8 cellular contexts compared by ENCODE assay signal in genomic region chr7:5422324-5423271, GRCh38. TPM values are rescaled to one million over a fixed set of nuclear protein-coding genes. Genes with fewer than 3 reads are reported as not detected.
DNase-seq lines count a peak whose midpoint lies in the region; ATAC-seq and TF ChIP-seq lines count a peak whose summit lies in the region.

No MANE protein-coding gene starts in this region.

- H3K4me1 ChIP-seq in HCT116 (ENCODE audit: control insufficient read depth in 1 of 2, insufficient read depth in 2 of 2, low read length in 2 of 2), result peaks cover 8 to 41% of the 10 kb centered on the region in 2 experiments
- peaks cover 18% of the 10 kb centered on the region for H3K4me1 ChIP-seq in osteoblast (ENCODE audit: insufficient read depth, low read length)

- H3K36me3 ChIP-seq in BJ (ENCODE audit: control insufficient read depth, insufficient read depth, low read length) (peaks cover 7% of the 10 kb centered on the region), HCT116 (ENCODE audit: control insufficient read depth in 1 of 2, insufficient read depth in 2 of 2, low read length in 2 of 2) (no peaks in the 10 kb centered on the region), osteoblast (ENCODE audit: insufficient read depth, low read length) (no peaks in the 10 kb centered on the region)

- TF ChIP-seq POLR2A in HCT116 (IDR thresholded peaks at IDR 0.05; ENCODE audit: borderline replicate concordance, extremely low read depth, insufficient read depth, insufficient read length), result no peak

- H3K36me3 Mint-ChIP-seq in activated CD4-positive, alpha-beta memory T cell treated with anti-CD3 and anti-CD28 coated beads for 36 hours, result no peaks in the 10 kb centered on the region

- H2AFZ ChIP-seq in HCT116 (ENCODE audit: low read depth, low read length, poor library complexity, severe bottlenecking) (no peak overlapping the region), osteoblast (ENCODE audit: low read length) (no peak overlapping the region)

- intact Hi-C loops in HCT116 (cut with micrococcal nuclease), result no loop called here
- intact Hi-C loops in activated CD4-positive, alpha-beta memory T cell treated with anti-CD3 and anti-CD28 coated beads for 36 hours (cut with micrococcal nuclease), result loop anchor here (2.0 kb wide), 1 partner anchor 26 kb away; no protein-coding TSS in a partner anchor

- BruUV-seq in HCT116 (replicated peaks; lab: Mats Ljungman, UMichigan), result TSS peak; percentile 36

- no peak overlapping the region for H3K27ac Mint-ChIP-seq in activated CD4-positive, alpha-beta memory T cell treated with anti-CD3 and anti-CD28 coated beads for 36 hours

- no peaks in the 10 kb centered on the region for H3K9me3 Mint-ChIP-seq in activated CD4-positive, alpha-beta memory T cell treated with anti-CD3 and anti-CD28 coated beads for 36 hours

- H3K9ac ChIP-seq in HCT116 (ENCODE audit: low read length), result peak overlapping the region; percentile 95

- RAD21 ChIA-PET in HCT116 (lab: Charles Lee; ENCODE audit: low non-redundant PET in 1 of 2, low total read pairs in 2 of 2, uncharacterized antibody in 2 of 2, unreplicated experiment in 2 of 2), result interaction anchor here in 1 of 2 experiments (0.6 kb wide), 1 partner anchor 72 kb away, joined by 3 read pairs; no protein-coding TSS in a partner anchor

- no peaks in the 10 kb centered on the region for H3K27me3 ChIP-seq in BJ (ENCODE audit: control insufficient read depth, insufficient read depth, low read length)
- no peaks in the 10 kb centered on the region for H3K27me3 ChIP-seq in HCT116 (ENCODE audit: insufficient read depth, low read length)
- no peaks in the 10 kb centered on the region for H3K27me3 ChIP-seq in osteoblast (ENCODE audit: insufficient read depth, low read length)

- H4K20me1 ChIP-seq in HCT116 (ENCODE audit: insufficient read depth) (no peaks in the 10 kb centered on the region), osteoblast (ENCODE audit: insufficient read depth, low read length) (peaks cover 33% of the 10 kb centered on the region)

- H3K9me3 ChIP-seq in HCT116 (ENCODE audit: control insufficient read depth in 1 of 2, insufficient read depth in 1 of 2, low read depth in 1 of 2, low read length in 2 of 2), result no peaks in the 10 kb centered on the region
- H3K9me3 ChIP-seq in osteoblast (ENCODE audit: low read depth, low read length), result no peaks in the 10 kb centered on the region

- H3K9me2 ChIP-seq in HCT116 (ENCODE audit: insufficient read depth), result no peaks in the 10 kb centered on the region

- no peak for TF ChIP-seq RAD21 in HCT116 (IDR thresholded peaks at IDR 0.05; ENCODE audit: low read depth)

- H3K4me1 Mint-ChIP-seq in activated CD4-positive, alpha-beta memory T cell treated with anti-CD3 and anti-CD28 coated beads for 36 hours (ENCODE audit: low read depth), result peaks cover 44% of the 10 kb centered on the region

- peaks cover 59% of the 10 kb centered on the region for H3K27me3 Mint-ChIP-seq in activated CD4-positive, alpha-beta memory T cell treated with anti-CD3 and anti-CD28 coated beads for 36 hours

- peaks cover 90% of the 10 kb centered on the region for H3K79me2 ChIP-seq in HCT116 (ENCODE audit: insufficient read depth, low read length)
- H3K79me2 ChIP-seq in osteoblast (ENCODE audit: insufficient read depth, low read length), result peaks cover 89% of the 10 kb centered on the region

- ATAC-seq in HCT116 (no peak), GM18861 (IDR thresholded peaks at IDR 0.05; ENCODE audit: unreplicated experiment) (no peak), GM19455 (IDR thresholded peaks at IDR 0.05; ENCODE audit: unreplicated experiment) (no peak)

- H3K4me2 ChIP-seq in HCT116 (ENCODE audit: low read length) (peak overlapping the region; percentile 82), osteoblast (ENCODE audit: insufficient read depth, low read length) (peak overlapping the region; percentile 90)

- POLR2A ChIA-PET in BJ (lab: Charles Lee), result interaction anchor here (0.7 to 1.5 kb wide), 3 partner anchors 62 to 271 kb away, joined by 5 to 16 read pairs (median 5); no protein-coding TSS in a partner anchor
- POLR2A ChIA-PET in HCT116 (lab: Charles Lee), result interaction anchor here (0.6 to 3.6 kb wide), 4 partner anchors 11 to 174 kb away, joined by 3 to 18 read pairs (median 3); no protein-coding TSS in a partner anchor
- POLR2A ChIA-PET in activated CD4-positive, alpha-beta memory T cell treated with anti-CD3 and anti-CD28 coated beads for 36 hours (lab: Charles Lee), result interaction anchor here (0.5 to 0.9 kb wide), 3 partner anchors 19 to 274 kb away, joined by 3 to 7 read pairs (median 4); no protein-coding TSS in a partner anchor

- H3K27ac ChIP-seq in HCT116 (ENCODE audit: low read depth, low read length) (peak overlapping the region; percentile 100), osteoblast (ENCODE audit: low read depth, low read length) (peak overlapping the region; percentile 93)

- H3K4me3 ChIP-seq in BJ (ENCODE audit: low read depth, low read length), result peak overlapping the region; percentile 67
- peak overlapping the region; percentile 83 to 91 for H3K4me3 ChIP-seq in HCT116 (replicated peaks in 1 of 2; ENCODE audit: low read depth in 1 of 2, low read length in 2 of 2)
- H3K4me3 ChIP-seq in fibroblast of villous mesenchyme (ENCODE audit: low read depth, low read length), result peak overlapping the region; percentile 99
- peak overlapping the region; percentile 96 for H3K4me3 ChIP-seq in osteoblast (ENCODE audit: insufficient read depth, low read length)

- peak overlapping the region; percentile 59 for H3K4me3 Mint-ChIP-seq in activated CD4-positive, alpha-beta memory T cell treated with anti-CD3 and anti-CD28 coated beads for 36 hours

- DNase-seq in BJ (ENCODE audit: low read depth) (no peak), HCT116 (ENCODE audit: low read depth, low spot score) (no peak), fibroblast of villous mesenchyme (ENCODE audit: low read depth) (peak; percentile 41), osteoblast (ENCODE audit: insufficient read length, low spot score, missing footprints) (peak; percentile 93), NCI-H1048 (lab: John Stamatoyannopoulos, UW) (no peak)
- no peak for DNase-seq in activated CD4-positive, alpha-beta memory T cell treated with anti-CD3 and anti-CD28 coated beads for 36 hours

- CTCF ChIA-PET in BJ (lab: Yijun Ruan, JAX) (interaction anchor here (1.0 to 1.5 kb wide), 4 partner anchors 28 to 183 kb away, joined by 3 to 5 read pairs (median 4); no protein-coding TSS in a partner anchor), HCT116 (lab: Charles Lee) (interaction anchor here (0.9 kb wide), 1 partner anchor 136 kb away, joined by 3 read pairs; no protein-coding TSS in a partner anchor)
- CTCF ChIA-PET in activated CD4-positive, alpha-beta memory T cell treated with anti-CD3 and anti-CD28 coated beads for 36 hours (lab: Charles Lee), result interaction anchor here (0.9 to 1.9 kb wide), 5 partner anchors 11 to 137 kb away, joined by 3 to 10 read pairs (median 5); no protein-coding TSS in a partner anchor

- TF ChIP-seq CTCF in BJ (IDR thresholded peaks at IDR 0.05; ENCODE audit: insufficient read depth, low read depth, low read length) (peak; percentile 20; the same call in 1 of the 2 replicates), HCT116 (IDR thresholded peaks at IDR 0.05 in 2 of 3, conservative IDR thresholded peaks at IDR 0.05 in 1 of 3; ENCODE audit: borderline replicate concordance in 1 of 3, insufficient read depth in 1 of 3, low read depth in 2 of 3, low read length in 2 of 3) (no peak), fibroblast of villous mesenchyme (IDR thresholded peaks at IDR 0.05; ENCODE audit: insufficient read depth, low read depth, low read length) (peak; percentile 6), osteoblast (IDR thresholded peaks at IDR 0.05; ENCODE audit: extremely low read depth, low read depth, low read length) (no peak)

TF ChIP-seq in HCT116, 20 proteins besides CTCF, POLR2A, EP300 and RAD21 (continues in another document):
- no peak for TF ChIP-seq CEBPB (IDR thresholded peaks at IDR 0.05; ENCODE audit: low read depth)
- TF ChIP-seq EZH2 (IDR thresholded peaks at IDR 0.05), result no peak
- TF ChIP-seq EZH2phosphoT487 (IDR thresholded peaks at IDR 0.05; ENCODE audit: borderline replicate concordance), result no peak
- no peak for TF ChIP-seq TCF7L2 (IDR thresholded peaks at IDR 0.05; ENCODE audit: borderline replicate concordance, extremely low read depth, insufficient read depth, insufficient read length)
- no peak for TF ChIP-seq CBX3 (IDR thresholded peaks at IDR 0.05; ENCODE audit: low read depth)
- no peak for TF ChIP-seq MAX (IDR thresholded peaks at IDR 0.05)
- no peak for TF ChIP-seq POLR2AphosphoS5 (IDR thresholded peaks at IDR 0.05; ENCODE audit: low read depth, low read length)
- TF ChIP-seq FOSL1 (IDR thresholded peaks at IDR 0.05; ENCODE audit: low read depth), result no peak
- no peak for TF ChIP-seq ELF1 (IDR thresholded peaks at IDR 0.05; ENCODE audit: borderline replicate concordance, low read depth)
- TF ChIP-seq ZNF274 (IDR thresholded peaks at IDR 0.05; ENCODE audit: low read depth, low read length), result no peak
- no peak for TF ChIP-seq SRF (IDR thresholded peaks at IDR 0.05; ENCODE audit: low read depth)

RNA-seq across cellular contexts. Expression of gene TNRC18, which starts 1.0 kb away (rescaled TPM):
- polyA plus RNA-seq in BJ (2011; rRNA removed), result 18.1 and 20.1 TPM in 2 replicates
- 33.3 and 39.5 TPM in 2 replicates for polyA minus RNA-seq in BJ (2011; rRNA and poly(A)+ RNA removed)
- 101 TPM for total RNA-seq in HCT116 (2021; ENCODE audit: unreplicated experiment)
- polyA plus RNA-seq in HCT116 (2012), result 65.0 and 67.6 TPM in 2 replicates
- total RNA-seq in activated CD4-positive, alpha-beta memory T cell treated with anti-CD3 and anti-CD28 coated beads for 36 hours, result 10 to 100 TPM; 37.3 to 40.4 TPM
- 54.4 and 78.0 TPM in 2 replicates for total RNA-seq in fibroblast of villous mesenchyme
- 61.3 and 83.6 TPM in 2 replicates for total RNA-seq in osteoblast

Comparison
In these comparisons a context has a peak if more than half of its experiments do, and no peak if none do; other contexts are left out.
1. DNase-seq: peak in fibroblast of villous mesenchyme (single experiment) and osteoblast (single experiment); none in BJ (single experiment), HCT116 (single experiment), activated CD4-positive, alpha-beta memory T cell treated with anti-CD3 and anti-CD28 coated beads for 36 hours (single experiment) and NCI-H1048 (single experiment).
2. CTCF ChIP-seq: peak in BJ (single experiment) and fibroblast of villous mesenchyme (single experiment); none in HCT116 (0 of 3) and osteoblast (single experiment).
3. Peak in every context shown above with its lines, with median percentiles within 50 percentile points of each other: H3K4me3 ChIP-seq.